Comparison of ENCODE assay signal across 1 cellular context in the genomic region with DNA sequence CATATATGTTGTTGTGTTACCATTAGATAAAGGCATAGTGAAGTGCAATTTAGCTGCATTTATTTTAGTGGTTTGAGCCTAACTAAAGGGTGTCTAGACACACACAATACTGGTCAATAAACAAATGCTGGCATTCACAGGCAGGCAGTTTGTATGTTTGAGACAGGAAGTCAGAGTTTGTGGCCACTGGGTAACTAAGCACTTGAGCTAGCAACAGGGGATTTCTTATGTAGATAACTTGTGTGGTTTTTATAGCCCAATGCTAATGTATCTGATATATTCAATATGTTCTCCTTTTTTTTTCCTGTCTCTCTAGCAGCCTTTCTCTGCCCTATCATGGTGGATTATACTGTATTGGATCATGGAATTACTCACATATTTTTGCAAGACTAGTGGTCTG.
TF ChIP-seq lines count a peak whose summit lies in the region.

No MANE protein-coding gene starts in this region.

TF ChIP-seq in WTC11, 78 proteins besides CTCF, POLR2A, EP300 and RAD21 (continued from another document):
- TF ChIP-seq, protein P1, sequence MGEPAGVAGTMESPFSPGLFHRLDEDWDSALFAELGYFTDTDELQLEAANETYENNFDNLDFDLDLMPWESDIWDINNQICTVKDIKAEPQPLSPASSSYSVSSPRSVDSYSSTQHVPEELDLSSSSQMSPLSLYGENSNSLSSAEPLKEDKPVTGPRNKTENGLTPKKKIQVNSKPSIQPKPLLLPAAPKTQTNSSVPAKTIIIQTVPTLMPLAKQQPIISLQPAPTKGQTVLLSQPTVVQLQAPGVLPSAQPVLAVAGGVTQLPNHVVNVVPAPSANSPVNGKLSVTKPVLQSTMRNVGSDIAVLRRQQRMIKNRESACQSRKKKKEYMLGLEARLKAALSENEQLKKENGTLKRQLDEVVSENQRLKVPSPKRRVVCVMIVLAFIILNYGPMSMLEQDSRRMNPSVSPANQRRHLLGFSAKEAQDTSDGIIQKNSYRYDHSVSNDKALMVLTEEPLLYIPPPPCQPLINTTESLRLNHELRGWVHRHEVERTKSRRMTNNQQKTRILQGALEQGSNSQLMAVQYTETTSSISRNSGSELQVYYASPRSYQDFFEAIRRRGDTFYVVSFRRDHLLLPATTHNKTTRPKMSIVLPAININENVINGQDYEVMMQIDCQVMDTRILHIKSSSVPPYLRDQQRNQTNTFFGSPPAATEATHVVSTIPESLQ (CRISPR knock-in tag; IDR thresholded peaks at IDR 0.05) = no peak
- no peak for TF ChIP-seq IRF2 (CRISPR knock-in tag; IDR thresholded peaks at IDR 0.05; ENCODE audit: borderline replicate concordance, low read depth)
- TF ChIP-seq, protein P2, sequence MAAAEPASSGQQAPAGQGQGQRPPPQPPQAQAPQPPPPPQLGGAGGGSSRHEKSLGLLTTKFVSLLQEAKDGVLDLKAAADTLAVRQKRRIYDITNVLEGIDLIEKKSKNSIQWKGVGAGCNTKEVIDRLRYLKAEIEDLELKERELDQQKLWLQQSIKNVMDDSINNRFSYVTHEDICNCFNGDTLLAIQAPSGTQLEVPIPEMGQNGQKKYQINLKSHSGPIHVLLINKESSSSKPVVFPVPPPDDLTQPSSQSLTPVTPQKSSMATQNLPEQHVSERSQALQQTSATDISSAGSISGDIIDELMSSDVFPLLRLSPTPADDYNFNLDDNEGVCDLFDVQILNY (CRISPR knock-in tag; IDR thresholded peaks at IDR 0.05) = no peak
- TF ChIP-seq ZNF317 (CRISPR knock-in tag; IDR thresholded peaks at IDR 0.05; ENCODE audit: borderline replicate concordance, low read depth) = no peak
- TF ChIP-seq, protein P3, sequence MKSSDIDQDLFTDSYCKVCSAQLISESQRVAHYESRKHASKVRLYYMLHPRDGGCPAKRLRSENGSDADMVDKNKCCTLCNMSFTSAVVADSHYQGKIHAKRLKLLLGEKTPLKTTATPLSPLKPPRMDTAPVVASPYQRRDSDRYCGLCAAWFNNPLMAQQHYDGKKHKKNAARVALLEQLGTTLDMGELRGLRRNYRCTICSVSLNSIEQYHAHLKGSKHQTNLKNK (CRISPR knock-in tag; IDR thresholded peaks at IDR 0.05) = no peak
- no peak for TF ChIP-seq ZNF121 (CRISPR knock-in tag; IDR thresholded peaks at IDR 0.05)
- TF ChIP-seq FOXJ3 (CRISPR knock-in tag; IDR thresholded peaks at IDR 0.05; ENCODE audit: borderline replicate concordance) = no peak
TF ChIP-seq in WTC11: peak in this region for 0.
